Comparison of ENCODE assay signal across 1 cellular context in the genomic region with DNA sequence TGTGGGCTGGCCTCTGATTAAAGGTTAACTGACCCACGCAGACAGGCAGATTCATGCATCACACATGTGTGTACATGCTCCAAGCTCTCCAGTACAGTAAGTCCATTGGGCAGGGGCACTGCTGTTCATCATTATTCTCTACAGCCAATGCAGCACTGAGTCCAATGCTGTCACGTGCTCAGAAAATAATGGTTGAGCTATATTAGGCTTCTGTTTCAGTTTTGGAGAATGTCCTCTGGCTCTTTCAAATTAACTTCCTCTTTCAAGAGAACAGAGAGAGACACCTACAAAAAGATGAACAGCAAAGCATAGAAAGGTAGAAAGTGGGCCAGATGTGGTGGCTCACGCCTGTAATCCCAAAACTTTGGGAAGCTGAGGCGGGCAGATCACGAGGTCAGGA.
TF ChIP-seq lines count a peak whose summit lies in the region.

No MANE protein-coding gene starts in this region.

TF ChIP-seq in HepG2, 621 proteins besides CTCF, POLR2A, EP300 and RAD21 (continued from another document):
- TF ChIP-seq, protein P1, sequence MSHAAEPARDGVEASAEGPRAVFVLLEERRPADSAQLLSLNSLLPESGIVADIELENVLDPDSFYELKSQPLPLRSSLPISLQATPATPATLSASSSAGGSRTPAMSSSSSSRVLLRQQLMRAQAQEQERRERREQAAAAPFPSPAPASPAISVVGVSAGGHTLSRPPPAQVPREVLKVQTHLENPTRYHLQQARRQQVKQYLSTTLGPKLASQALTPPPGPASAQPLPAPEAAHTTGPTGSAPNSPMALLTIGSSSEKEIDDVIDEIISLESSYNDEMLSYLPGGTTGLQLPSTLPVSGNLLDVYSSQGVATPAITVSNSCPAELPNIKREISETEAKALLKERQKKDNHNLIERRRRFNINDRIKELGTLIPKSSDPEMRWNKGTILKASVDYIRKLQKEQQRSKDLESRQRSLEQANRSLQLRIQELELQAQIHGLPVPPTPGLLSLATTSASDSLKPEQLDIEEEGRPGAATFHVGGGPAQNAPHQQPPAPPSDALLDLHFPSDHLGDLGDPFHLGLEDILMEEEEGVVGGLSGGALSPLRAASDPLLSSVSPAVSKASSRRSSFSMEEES (CRISPR knock-in tag; IDR thresholded peaks at IDR 0.05), result no peak
- no peak for TF ChIP-seq ZNF326 (CRISPR knock-in tag; IDR thresholded peaks at IDR 0.05; ENCODE audit: borderline replicate concordance)
TF ChIP-seq in HepG2: peak in this region for 0.
